2 cellular contexts compared by ENCODE assay signal in the genomic region with DNA sequence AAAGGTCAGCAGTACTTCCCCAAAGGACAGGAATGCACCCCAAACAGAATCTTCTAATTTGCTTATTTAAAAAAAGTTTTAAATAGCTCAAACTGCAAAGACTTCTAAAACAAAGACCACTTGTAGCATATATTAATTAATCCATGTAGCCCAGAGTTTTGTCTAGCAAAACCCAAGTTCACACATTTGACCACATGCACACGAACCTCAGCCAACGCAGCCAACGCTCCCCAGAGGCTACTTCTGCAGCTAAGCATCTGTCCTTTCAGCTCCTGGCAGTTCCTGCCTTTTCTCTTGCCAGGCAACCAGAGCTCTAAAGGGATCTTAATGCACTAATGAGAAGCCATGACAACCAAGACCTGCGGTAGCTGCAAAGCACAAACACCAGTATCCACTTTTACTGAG.
TF ChIP-seq lines count a peak whose summit lies in the region.

No MANE protein-coding gene starts in this region.

TF ChIP-seq in SK-N-SH, 30 proteins besides CTCF, POLR2A, EP300 and RAD21 (continued from another document):
- TF ChIP-seq, protein P1, sequence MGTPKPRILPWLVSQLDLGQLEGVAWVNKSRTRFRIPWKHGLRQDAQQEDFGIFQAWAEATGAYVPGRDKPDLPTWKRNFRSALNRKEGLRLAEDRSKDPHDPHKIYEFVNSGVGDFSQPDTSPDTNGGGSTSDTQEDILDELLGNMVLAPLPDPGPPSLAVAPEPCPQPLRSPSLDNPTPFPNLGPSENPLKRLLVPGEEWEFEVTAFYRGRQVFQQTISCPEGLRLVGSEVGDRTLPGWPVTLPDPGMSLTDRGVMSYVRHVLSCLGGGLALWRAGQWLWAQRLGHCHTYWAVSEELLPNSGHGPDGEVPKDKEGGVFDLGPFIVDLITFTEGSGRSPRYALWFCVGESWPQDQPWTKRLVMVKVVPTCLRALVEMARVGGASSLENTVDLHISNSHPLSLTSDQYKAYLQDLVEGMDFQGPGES (IDR thresholded peaks at IDR 0.05; ENCODE audit: low read depth, low read length): no peak
- TF ChIP-seq MEF2A (IDR thresholded peaks at IDR 0.05; ENCODE audit: borderline replicate concordance, low read depth) (no peak), RCOR1 (IDR thresholded peaks at IDR 0.05; ENCODE audit: low read length) (peak; percentile 62), SMC3 (IDR thresholded peaks at IDR 0.05; ENCODE audit: low read depth, low read length) (peak; percentile 8; the same call in 1 of the 2 replicates), TEAD4 (IDR thresholded peaks at IDR 0.05; ENCODE audit: borderline replicate concordance, insufficient read depth) (no peak), EZH2phosphoT487 (IDR thresholded peaks at IDR 0.05; ENCODE audit: borderline replicate concordance, low read depth) (no peak), MXI1 (IDR thresholded peaks at IDR 0.05; ENCODE audit: low read depth, low read length) (peak; percentile 74; the same call in 1 of the 2 replicates)
- TF ChIP-seq, protein P2, sequence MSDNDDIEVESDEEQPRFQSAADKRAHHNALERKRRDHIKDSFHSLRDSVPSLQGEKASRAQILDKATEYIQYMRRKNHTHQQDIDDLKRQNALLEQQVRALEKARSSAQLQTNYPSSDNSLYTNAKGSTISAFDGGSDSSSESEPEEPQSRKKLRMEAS (IDR thresholded peaks at IDR 0.05; ENCODE audit: low read depth): no peak
- TF ChIP-seq, protein P3, sequence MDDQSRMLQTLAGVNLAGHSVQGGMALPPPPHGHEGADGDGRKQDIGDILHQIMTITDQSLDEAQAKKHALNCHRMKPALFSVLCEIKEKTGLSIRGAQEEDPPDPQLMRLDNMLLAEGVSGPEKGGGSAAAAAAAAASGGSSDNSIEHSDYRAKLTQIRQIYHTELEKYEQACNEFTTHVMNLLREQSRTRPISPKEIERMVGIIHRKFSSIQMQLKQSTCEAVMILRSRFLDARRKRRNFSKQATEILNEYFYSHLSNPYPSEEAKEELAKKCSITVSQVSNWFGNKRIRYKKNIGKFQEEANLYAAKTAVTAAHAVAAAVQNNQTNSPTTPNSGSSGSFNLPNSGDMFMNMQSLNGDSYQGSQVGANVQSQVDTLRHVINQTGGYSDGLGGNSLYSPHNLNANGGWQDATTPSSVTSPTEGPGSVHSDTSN (IDR thresholded peaks at IDR 0.05): no peak
- TF ChIP-seq, protein P4, sequence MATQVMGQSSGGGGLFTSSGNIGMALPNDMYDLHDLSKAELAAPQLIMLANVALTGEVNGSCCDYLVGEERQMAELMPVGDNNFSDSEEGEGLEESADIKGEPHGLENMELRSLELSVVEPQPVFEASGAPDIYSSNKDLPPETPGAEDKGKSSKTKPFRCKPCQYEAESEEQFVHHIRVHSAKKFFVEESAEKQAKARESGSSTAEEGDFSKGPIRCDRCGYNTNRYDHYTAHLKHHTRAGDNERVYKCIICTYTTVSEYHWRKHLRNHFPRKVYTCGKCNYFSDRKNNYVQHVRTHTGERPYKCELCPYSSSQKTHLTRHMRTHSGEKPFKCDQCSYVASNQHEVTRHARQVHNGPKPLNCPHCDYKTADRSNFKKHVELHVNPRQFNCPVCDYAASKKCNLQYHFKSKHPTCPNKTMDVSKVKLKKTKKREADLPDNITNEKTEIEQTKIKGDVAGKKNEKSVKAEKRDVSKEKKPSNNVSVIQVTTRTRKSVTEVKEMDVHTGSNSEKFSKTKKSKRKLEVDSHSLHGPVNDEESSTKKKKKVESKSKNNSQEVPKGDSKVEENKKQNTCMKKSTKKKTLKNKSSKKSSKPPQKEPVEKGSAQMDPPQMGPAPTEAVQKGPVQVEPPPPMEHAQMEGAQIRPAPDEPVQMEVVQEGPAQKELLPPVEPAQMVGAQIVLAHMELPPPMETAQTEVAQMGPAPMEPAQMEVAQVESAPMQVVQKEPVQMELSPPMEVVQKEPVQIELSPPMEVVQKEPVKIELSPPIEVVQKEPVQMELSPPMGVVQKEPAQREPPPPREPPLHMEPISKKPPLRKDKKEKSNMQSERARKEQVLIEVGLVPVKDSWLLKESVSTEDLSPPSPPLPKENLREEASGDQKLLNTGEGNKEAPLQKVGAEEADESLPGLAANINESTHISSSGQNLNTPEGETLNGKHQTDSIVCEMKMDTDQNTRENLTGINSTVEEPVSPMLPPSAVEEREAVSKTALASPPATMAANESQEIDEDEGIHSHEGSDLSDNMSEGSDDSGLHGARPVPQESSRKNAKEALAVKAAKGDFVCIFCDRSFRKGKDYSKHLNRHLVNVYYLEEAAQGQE (IDR thresholded peaks at IDR 0.05; ENCODE audit: low read depth, low read length): no peak
- TF ChIP-seq, protein P5, sequence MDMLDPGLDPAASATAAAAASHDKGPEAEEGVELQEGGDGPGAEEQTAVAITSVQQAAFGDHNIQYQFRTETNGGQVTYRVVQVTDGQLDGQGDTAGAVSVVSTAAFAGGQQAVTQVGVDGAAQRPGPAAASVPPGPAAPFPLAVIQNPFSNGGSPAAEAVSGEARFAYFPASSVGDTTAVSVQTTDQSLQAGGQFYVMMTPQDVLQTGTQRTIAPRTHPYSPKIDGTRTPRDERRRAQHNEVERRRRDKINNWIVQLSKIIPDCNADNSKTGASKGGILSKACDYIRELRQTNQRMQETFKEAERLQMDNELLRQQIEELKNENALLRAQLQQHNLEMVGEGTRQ (IDR thresholded peaks at IDR 0.05; ENCODE audit: borderline replicate concordance, low read depth, low read length): no peak

TF ChIP-seq in SK-N-SH treated with all-trans-retinoic acid at 6 μM for 48 hours, 23 proteins besides CTCF, POLR2A, EP300 and RAD21 (continued from another document):
- TF ChIP-seq, protein P6, sequence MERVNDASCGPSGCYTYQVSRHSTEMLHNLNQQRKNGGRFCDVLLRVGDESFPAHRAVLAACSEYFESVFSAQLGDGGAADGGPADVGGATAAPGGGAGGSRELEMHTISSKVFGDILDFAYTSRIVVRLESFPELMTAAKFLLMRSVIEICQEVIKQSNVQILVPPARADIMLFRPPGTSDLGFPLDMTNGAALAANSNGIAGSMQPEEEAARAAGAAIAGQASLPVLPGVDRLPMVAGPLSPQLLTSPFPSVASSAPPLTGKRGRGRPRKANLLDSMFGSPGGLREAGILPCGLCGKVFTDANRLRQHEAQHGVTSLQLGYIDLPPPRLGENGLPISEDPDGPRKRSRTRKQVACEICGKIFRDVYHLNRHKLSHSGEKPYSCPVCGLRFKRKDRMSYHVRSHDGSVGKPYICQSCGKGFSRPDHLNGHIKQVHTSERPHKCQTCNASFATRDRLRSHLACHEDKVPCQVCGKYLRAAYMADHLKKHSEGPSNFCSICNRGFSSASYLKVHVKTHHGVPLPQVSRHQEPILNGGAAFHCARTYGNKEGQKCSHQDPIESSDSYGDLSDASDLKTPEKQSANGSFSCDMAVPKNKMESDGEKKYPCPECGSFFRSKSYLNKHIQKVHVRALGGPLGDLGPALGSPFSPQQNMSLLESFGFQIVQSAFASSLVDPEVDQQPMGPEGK (CRISPR knock-in tag; IDR thresholded peaks at IDR 0.05; ENCODE audit: borderline replicate concordance): no peak
- TF ChIP-seq ZC3H10 (CRISPR knock-in tag; IDR thresholded peaks at IDR 0.05): no peak
- TF ChIP-seq OSR1 (CRISPR knock-in tag; IDR thresholded peaks at IDR 0.05): no peak
- TF ChIP-seq RARB (CRISPR knock-in tag; IDR thresholded peaks at IDR 0.05): no peak
- no peak for TF ChIP-seq ESRRG (CRISPR knock-in tag; IDR thresholded peaks at IDR 0.05)
- TF ChIP-seq ARNTL (CRISPR knock-in tag; IDR thresholded peaks at IDR 0.05; ENCODE audit: borderline replicate concordance, low read depth): no peak
- no peak for TF ChIP-seq BACH2 (CRISPR knock-in tag; IDR thresholded peaks at IDR 0.05; ENCODE audit: borderline replicate concordance)
- no peak for TF ChIP-seq ZNF8 (CRISPR knock-in tag; IDR thresholded peaks at IDR 0.05)
